Comparison of ENCODE assay signal across 26 cellular contexts in the genomic region with DNA sequence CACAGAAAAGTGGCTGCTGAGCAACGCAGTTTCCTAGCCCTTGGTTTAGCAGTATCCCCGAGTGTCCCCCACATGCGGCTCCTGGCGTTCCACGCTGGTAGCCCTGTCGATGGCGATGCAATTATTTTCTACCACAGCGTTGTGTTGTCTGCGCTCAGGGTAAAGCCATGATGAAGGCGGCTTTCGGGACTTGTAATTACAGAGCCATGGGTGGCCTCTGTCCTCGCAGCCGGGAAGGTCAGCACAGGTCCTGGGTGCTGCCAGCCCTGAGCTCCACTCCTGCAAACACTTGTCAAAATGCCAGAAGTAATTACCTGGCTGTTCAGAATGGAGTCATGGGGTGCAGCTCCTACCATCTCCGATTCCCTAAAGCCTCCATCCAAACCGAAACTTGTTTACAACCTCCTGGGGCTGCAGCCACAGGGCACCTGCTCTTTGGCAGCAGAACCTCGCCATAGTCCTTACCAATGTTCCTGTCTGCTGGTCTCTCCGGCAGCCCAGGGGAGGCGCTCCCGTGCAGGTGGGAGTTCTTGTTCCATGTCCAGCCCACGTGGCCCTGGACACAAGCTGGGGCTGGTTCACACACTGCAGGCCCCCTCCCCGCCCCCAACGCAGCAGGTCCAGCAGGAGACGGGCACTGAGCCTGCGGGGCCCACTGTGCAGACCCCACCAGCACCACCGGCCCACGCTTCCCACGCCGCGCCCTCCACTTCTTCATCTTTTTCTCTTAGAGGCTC.
DNase-seq lines count a peak whose midpoint lies in the region; ATAC-seq, FAIRE-seq and TF ChIP-seq lines count a peak whose summit lies in the region.
"Had no signal": no experiment of that assay in that cellular context is flagged by ENCODE, and none has a peak within 500 bp of the region (broad histone marks: within the 10 kb centered on the region; RNA-seq: fewer than 3 reads in every experiment).

No MANE protein-coding gene starts in this region.

- CTCF ChIA-PET in H1 (lab: Charles Lee; ENCODE audit: partially characterized antibody) (no interaction called here), Calu3 (lab: Charles Lee) (no interaction called here)

- H3K79me2 ChIP-seq in H1 (ENCODE audit: control insufficient read depth in 1 of 2, insufficient read depth in 2 of 2, low read length in 2 of 2) = no peaks in the 10 kb centered on the region

- H3K4ac ChIP-seq in H1 (replicated peaks; ENCODE audit: insufficient read length, low read depth, low read length) = no peak overlapping the region

- TF ChIP-seq CTCF in H1 (IDR thresholded peaks at IDR 0.05; ENCODE audit: control extremely low read depth in 1 of 3, insufficient read depth in 1 of 3, low read depth in 1 of 3, low read length in 3 of 3) = peak in 1 of 3 experiments; percentile 20; a peak in 1 of 4 replicates
- TF ChIP-seq CTCF in Calu3 (IDR thresholded peaks at IDR 0.05; ENCODE audit: unreplicated experiment) = no peak

- no peak overlapping the region for H2AK5ac ChIP-seq in H1 (ENCODE audit: low read depth, low read length)

- intact Hi-C loops in Calu3 (cut with micrococcal nuclease; ENCODE audit: unreplicated experiment) = no loop called here

- DNase-seq in NCI-H510A treated with DMSO at 0.1 percent for 48 hours (lab: John Stamatoyannopoulos, UW) (peak; percentile 33), NCI-H510A (lab: John Stamatoyannopoulos, UW) (no peak), NCI-H345 (lab: John Stamatoyannopoulos, UW) (peak; percentile 95), H1 (ENCODE audit: low read depth in 1 of 2, low spot score in 2 of 2) (no peak), caudate nucleus (lab: John Stamatoyannopoulos, UW) (no peak), small intestine (no peak), Calu3 (no peak)
- DNase-seq: 8988T; activated CD8-positive, alpha-beta T cell treated with anti-CD3 and anti-CD28 coated beads, Interleukin-2, amount 10 ng/mL, durations not matched to agents 7 days and 5 days; activated naive CD4-positive, alpha-beta T cell; activated T-cell treated with anti-CD3 and anti-CD28 coated beads, Interleukin-2, amount 50 U/mL, for 1 hour; Caco-2; dermis blood vessel endothelial cell; immature natural killer cell; mucosa of descending colon; NCI-H1930; NK-92 treated with Interleukin-12 subunit alpha and Interleukin-12 subunit beta, amount 100 ng/mL, for 24 hours; stimulated activated CD4-positive, alpha-beta T cell treated with anti-CD3 and anti-CD28 coated beads, Interleukin-12 subunit alpha, Interleukin-12 subunit beta, amount 100 ng/mL, for 4 hours; T1000; upper lobe of left lung had no signal

- no peak overlapping the region for H3K27ac Mint-ChIP-seq in Calu3 (ENCODE audit: unreplicated experiment)
- H3K27ac Mint-ChIP-seq: activated CD8-positive, alpha-beta T cell treated with anti-CD3 and anti-CD28 coated beads, Interleukin-2, amount 10 ng/mL, durations not matched to agents 7 days and 5 days; B cell; immature natural killer cell had no signal

- no peak overlapping the region for H3K4me2 ChIP-seq in H1 (ENCODE audit: insufficient read depth in 1 of 2, low read depth in 2 of 2, low read length in 2 of 2)

- H2BK20ac ChIP-seq in H1 (ENCODE audit: low read length) = no peak overlapping the region

- no peak overlapping the region for H3K14ac ChIP-seq in H1 (ENCODE audit: insufficient read length)

- no peak overlapping the region for H3K18ac ChIP-seq in H1 (ENCODE audit: extremely low read depth, low read length)

- H3K4me1 ChIP-seq in H1 (replicated peaks in 1 of 4; ENCODE audit: control insufficient read depth in 3 of 4, insufficient read depth in 4 of 4, low read length in 3 of 4) = no peaks in the 10 kb centered on the region
- H3K4me1 ChIP-seq in small intestine (ENCODE audit: control insufficient read depth in 2 of 2, insufficient read depth in 1 of 2, low read depth in 1 of 2, low read length in 1 of 2) = no peaks in the 10 kb centered on the region
- H3K4me1 ChIP-seq: Caco-2, upper lobe of left lung had no signal

- H3K36me3 ChIP-seq in H1 (ENCODE audit: control insufficient read depth in 2 of 4, insufficient read depth in 4 of 4, low read length in 3 of 4) (no peaks in the 10 kb centered on the region), small intestine (ENCODE audit: control insufficient read depth in 2 of 2, insufficient read depth in 2 of 2, low read length in 2 of 2) (no peaks in the 10 kb centered on the region)
- H3K36me3 ChIP-seq: upper lobe of left lung had no signal

- H3K23ac ChIP-seq in H1 (ENCODE audit: insufficient read length) = no peak overlapping the region

- no peaks in the 10 kb centered on the region for H3K23me2 ChIP-seq in H1 (ENCODE audit: low read depth, low read length)

- no peaks in the 10 kb centered on the region for H3K27me3 ChIP-seq in H1 (replicated peaks in 1 of 4; ENCODE audit: control insufficient read depth in 3 of 4, extremely low read depth in 1 of 4, insufficient read depth in 3 of 4, low read length in 3 of 4)
- H3K27me3 ChIP-seq in small intestine (ENCODE audit: control insufficient read depth in 2 of 2, insufficient read depth in 2 of 2, low read length in 2 of 2) = no peaks in the 10 kb centered on the region
- H3K27me3 ChIP-seq: upper lobe of left lung had no signal

- POLR2A ChIA-PET in H1 (lab: Charles Lee; ENCODE audit: partially characterized antibody) = no interaction called here

- BruUV-seq in Calu3 (replicated peaks; lab: Mats Ljungman, UMichigan) = no TSS peak

- peak in 1 of 2 experiments; percentile 29; a peak in 1 of 4 replicates for TF ChIP-seq RAD21 in H1 (IDR thresholded peaks at IDR 0.05 in 1 of 2, conservative IDR thresholded peaks at IDR 0.05 in 1 of 2; ENCODE audit: low read depth in 2 of 2, low read length in 2 of 2)

- no peaks in the 10 kb centered on the region for H3K79me1 ChIP-seq in H1 (ENCODE audit: low read depth, low read length)

- TF ChIP-seq POLR2A in H1 (IDR thresholded peaks at IDR 0.05; ENCODE audit: control extremely low read depth in 1 of 2, low read depth in 2 of 2, low read length in 2 of 2) = no peak

- no peak overlapping the region for H2AFZ ChIP-seq in H1 (ENCODE audit: low read length)

- no peak overlapping the region for H2BK12ac ChIP-seq in H1 (ENCODE audit: low read depth, low read length)

- peaks cover 11% of the 10 kb centered on the region for H3K9me3 Mint-ChIP-seq in Calu3 (ENCODE audit: low read depth, unreplicated experiment)

- H4K91ac ChIP-seq in H1 (replicated peaks; ENCODE audit: insufficient read length, low read length) = no peak overlapping the region

- no peak overlapping the region for H3K4me3 Mint-ChIP-seq in Calu3 (ENCODE audit: low read depth, unreplicated experiment)
- H3K4me3 Mint-ChIP-seq: activated CD8-positive, alpha-beta T cell treated with anti-CD3 and anti-CD28 coated beads, Interleukin-2, amount 10 ng/mL, durations not matched to agents 7 days and 5 days; B cell; immature natural killer cell had no signal

- no peak for ATAC-seq in GM18858 (IDR thresholded peaks at IDR 0.05; ENCODE audit: unreplicated experiment)
- ATAC-seq: activated CD8-positive, alpha-beta T cell treated with anti-CD3 and anti-CD28 coated beads, Interleukin-2, amount 10 ng/mL, durations not matched to agents 7 days and 5 days; mucosa of descending colon had no signal

- no peak for TF ChIP-seq EP300 in H1 (IDR thresholded peaks at IDR 0.05; ENCODE audit: borderline replicate concordance in 1 of 2, low read depth in 2 of 2, low read length in 2 of 2)

- H3K4me1 Mint-ChIP-seq in Calu3 (ENCODE audit: low read depth, unreplicated experiment) = no peaks in the 10 kb centered on the region
- H3K4me1 Mint-ChIP-seq: B cell, immature natural killer cell had no signal

- WGBS in H1 (ENCODE audit: extremely low coverage in 1 of 2, insufficient coverage in 1 of 2, insufficient read length in 1 of 2, insufficient replicate concordance in 2 of 2, low coverage in 1 of 2, low lambda C conversion rate in 2 of 2, missing lambda C conversion rate in 1 of 2), 2 experiments = 85% methylated on average over 27 of the region's 29 CpGs; no CpG with 5 or more reads in 1 of the 2 experiments
- 69 to 89% (median 77%) methylated on average over 29 of the region's 29 CpGs for WGBS in small intestine, 3 donors

- H3K9ac ChIP-seq in H1 (replicated peaks in 1 of 4; ENCODE audit: extremely low read depth in 1 of 4, low read depth in 3 of 4, low read length in 3 of 4) = no peak overlapping the region

- no peaks in the 10 kb centered on the region for H4K20me1 ChIP-seq in H1 (replicated peaks in 1 of 2; ENCODE audit: control insufficient read depth in 1 of 2, insufficient read depth in 2 of 2, low read length in 2 of 2)

- H2BK15ac ChIP-seq in H1 (ENCODE audit: low read length) = no peak overlapping the region

- peak overlapping the region; percentile 80 for H4K8ac ChIP-seq in H1 (ENCODE audit: extremely low read depth, insufficient read depth, low read length)

- H4K5ac ChIP-seq in H1 (ENCODE audit: insufficient read length, low read depth, low read length) = no peak overlapping the region

- no peaks in the 10 kb centered on the region for H3K27me3 Mint-ChIP-seq in Calu3 (ENCODE audit: unreplicated experiment)
- H3K27me3 Mint-ChIP-seq: B cell had no signal

- no peak overlapping the region for H3K27ac ChIP-seq in H1 (ENCODE audit: low read depth, low read length)
- H3K27ac ChIP-seq in caudate nucleus (ENCODE audit: low read depth, low read length) = no peak overlapping the region
- no peak overlapping the region for H3K27ac ChIP-seq in small intestine (ENCODE audit: low read depth in 1 of 2, low read length in 1 of 2)
- H3K27ac ChIP-seq: HL-60, SK-N-MC, upper lobe of left lung had no signal

- no peak overlapping the region for H3K56ac ChIP-seq in H1 (replicated peaks; ENCODE audit: insufficient read length, low read depth, low read length)

- peaks cover 2% of the 10 kb centered on the region for H3K36me3 Mint-ChIP-seq in Calu3 (ENCODE audit: insufficient read depth, unreplicated experiment)

- no peak overlapping the region for H3K4me3 ChIP-seq in H1 (ENCODE audit: extremely low read depth in 1 of 4, insufficient read depth in 2 of 4, low read depth in 3 of 4, low read length in 4 of 4)
- H3K4me3 ChIP-seq in small intestine (ENCODE audit: low read depth in 1 of 2, low read length in 2 of 2) = no peak overlapping the region
- H3K4me3 ChIP-seq: mucosa of descending colon, SK-N-MC, upper lobe of left lung had no signal

- no peak overlapping the region for H2BK120ac ChIP-seq in H1 (replicated peaks; ENCODE audit: low read depth, low read length)

- FAIRE-seq in H1 (lab: Jason Lieb, UNC) = no peak
- no peak for FAIRE-seq in small intestine (lab: Jason Lieb, UNC)
- FAIRE-seq: GM18507, RCC 7860 had no signal

- no peak overlapping the region for H2BK5ac ChIP-seq in H1 (ENCODE audit: low read depth, low read length)

- H3K9me3 ChIP-seq in H1 (ENCODE audit: insufficient read depth in 2 of 2, low read depth in 1 of 2, low read length in 1 of 2) (peaks cover 7 to 55% of the 10 kb centered on the region in 2 experiments), small intestine (ENCODE audit: control insufficient read depth, low read depth) (no peaks in the 10 kb centered on the region)
- H3K9me3 ChIP-seq: Caco-2, mucosa of descending colon, upper lobe of left lung had no signal

TF ChIP-seq in H1, 55 proteins besides CTCF, POLR2A, EP300 and RAD21 (continues in another document):
- TF ChIP-seq PHF8 (conservative IDR thresholded peaks at IDR 0.05; ENCODE audit: low read depth, low read length) = no peak
- no peak for TF ChIP-seq RNF2 (IDR thresholded peaks at IDR 0.05; ENCODE audit: borderline replicate concordance, low read depth, low read length, missing control alignments, poor library complexity, severe bottlenecking)
- TF ChIP-seq POLR2AphosphoS5 (IDR thresholded peaks at IDR 0.05; ENCODE audit: low read depth, low read length) = no peak

Comparison
In these comparisons a context has a peak if more than half of its experiments do, and no peak if none do; other contexts are left out.
1. DNase-seq: peak in NCI-H510A treated with DMSO at 0.1 percent for 48 hours (single experiment) and NCI-H345 (single experiment); none in NCI-H510A (single experiment), H1 (0 of 2), caudate nucleus (0 of 61), small intestine (single experiment) and Calu3 (single experiment).